ENCODE assay signal across 8 cellular contexts in genomic region chr12:42145197-42145549, GRCh38. TPM values are rescaled to one million over a fixed set of nuclear protein-coding genes. Genes with fewer than 3 reads are reported as not detected.
DNase-seq lines count a peak whose midpoint lies in the region; ATAC-seq and TF ChIP-seq lines count a peak whose summit lies in the region.

No MANE protein-coding gene starts in this region.

- H3K27ac ChIP-seq in CD4-positive, CD25-positive, alpha-beta regulatory T cell (ENCODE audit: insufficient read depth, low read length, poor library complexity, severe bottlenecking) = peak overlapping the region; percentile 33
- H3K27ac ChIP-seq in HEK293 (ENCODE audit: extremely low read depth, low read depth, low read length) (peak overlapping the region; percentile 89; the same call in 1 of the 2 replicates), iPS-20b (ENCODE audit: low read length) (no peak overlapping the region), stomach smooth muscle (ENCODE audit: low read length) (peak overlapping the region; percentile 19)

- H3K9ac ChIP-seq in iPS-20b (ENCODE audit: low read depth, low read length) (peak overlapping the region; percentile 61; the same call in 1 of the 2 replicates), stomach smooth muscle (ENCODE audit: low read length in 2 of 2) (peak overlapping the region; percentile 68 to 78)

- peak in 1 of 2 donors; percentile 4 for ATAC-seq in CD4-positive, CD25-positive, alpha-beta regulatory T cell (ENCODE audit: low read depth in 2 of 2)
- peak; percentile 3 for ATAC-seq in activated CD8-positive, alpha-beta T cell treated with anti-CD3 and anti-CD28 coated beads, Interleukin-2, amount 10 ng/mL, durations not matched to agents 7 days and 5 days
- ATAC-seq in HG03196 (IDR thresholded peaks at IDR 0.05; ENCODE audit: unreplicated experiment) = no peak

- no peaks in the 10 kb centered on the region for H3K36me3 Mint-ChIP-seq in CD4-positive, CD25-positive, alpha-beta regulatory T cell
- H3K36me3 Mint-ChIP-seq in activated CD8-positive, alpha-beta T cell treated with anti-CD3 and anti-CD28 coated beads, Interleukin-2, amount 10 ng/mL, durations not matched to agents 7 days and 5 days (ENCODE audit: low read depth) = peaks cover 5% of the 10 kb centered on the region

- CTCF ChIA-PET in HEK293 (lab: Yijun Ruan, JAX) = interaction anchor here (0.6 to 1.2 kb wide), 5 partner anchors 10 to 1199 kb away, joined by 3 to 7 read pairs (median 3); no protein-coding TSS in a partner anchor
- CTCF ChIA-PET in activated CD8-positive, alpha-beta T cell treated with anti-CD3 and anti-CD28 coated beads, Interleukin-2, amount 10 ng/mL, durations not matched to agents 7 days and 5 days (lab: Charles Lee) = interaction anchor here (0.8 to 1.5 kb wide), 8 partner anchors 13 to 227 kb away, joined by 3 to 4 read pairs (median 3); no protein-coding TSS in a partner anchor

- no peaks in the 10 kb centered on the region for H3K36me3 ChIP-seq in CD4-positive, CD25-positive, alpha-beta regulatory T cell (ENCODE audit: control insufficient read depth, insufficient read depth, low read length)
- H3K36me3 ChIP-seq in HEK293 (ENCODE audit: control insufficient read depth in 2 of 2, insufficient read depth in 1 of 2, low read length in 2 of 2) (no peaks in the 10 kb centered on the region), iPS-20b (ENCODE audit: insufficient read depth, low read depth, low read length) (no peaks in the 10 kb centered on the region), stomach smooth muscle (ENCODE audit: control insufficient read depth in 2 of 2, insufficient read depth in 2 of 2, low read length in 2 of 2) (no peaks in the 10 kb centered on the region)

- peaks cover 22 to 43% (median 38%) of the 10 kb centered on the region in 4 donors for H3K4me1 Mint-ChIP-seq in CD4-positive, CD25-positive, alpha-beta regulatory T cell
- peaks cover 37% of the 10 kb centered on the region for H3K4me1 Mint-ChIP-seq in activated CD8-positive, alpha-beta T cell treated with anti-CD3 and anti-CD28 coated beads, Interleukin-2, amount 10 ng/mL, durations not matched to agents 7 days and 5 days (ENCODE audit: low read depth)

- peak overlapping the region; percentile 88 to 95 (median 92) for H3K4me3 Mint-ChIP-seq in CD4-positive, CD25-positive, alpha-beta regulatory T cell
- peak overlapping the region; percentile 77 for H3K4me3 Mint-ChIP-seq in activated CD8-positive, alpha-beta T cell treated with anti-CD3 and anti-CD28 coated beads, Interleukin-2, amount 10 ng/mL, durations not matched to agents 7 days and 5 days

- TF ChIP-seq CTCF in HEK293 (tag by site-specific recombination; IDR thresholded peaks at IDR 0.05) = no peak

- H3K9me3 ChIP-seq in CD4-positive, CD25-positive, alpha-beta regulatory T cell (ENCODE audit: control insufficient read depth in 2 of 2, low read length in 2 of 2) = no peaks in the 10 kb centered on the region
- H3K9me3 ChIP-seq in HEK293 (ENCODE audit: control insufficient read depth, insufficient read depth, low read depth, low read length) (no peaks in the 10 kb centered on the region), iPS-20b (ENCODE audit: insufficient read depth, low read depth, low read length) (no peaks in the 10 kb centered on the region), stomach smooth muscle (ENCODE audit: control insufficient read depth in 2 of 2, low read length in 2 of 2) (no peaks in the 10 kb centered on the region)

- peaks cover 0 to 3% (median 0%) of the 10 kb centered on the region in 7 donors for H3K9me3 Mint-ChIP-seq in CD4-positive, CD25-positive, alpha-beta regulatory T cell
- H3K9me3 Mint-ChIP-seq in activated CD8-positive, alpha-beta T cell treated with anti-CD3 and anti-CD28 coated beads, Interleukin-2, amount 10 ng/mL, durations not matched to agents 7 days and 5 days (ENCODE audit: insufficient read depth) = no peaks in the 10 kb centered on the region

- H3K27me3 Mint-ChIP-seq in CD4-positive, CD25-positive, alpha-beta regulatory T cell = peaks cover 6% of the 10 kb centered on the region
- H3K27me3 Mint-ChIP-seq in activated CD8-positive, alpha-beta T cell treated with anti-CD3 and anti-CD28 coated beads, Interleukin-2, amount 10 ng/mL, durations not matched to agents 7 days and 5 days (ENCODE audit: low read depth) = peaks cover 6% of the 10 kb centered on the region

- H3K27ac Mint-ChIP-seq in CD4-positive, CD25-positive, alpha-beta regulatory T cell = peak overlapping the region; percentile 92 to 98 (median 94)
- H3K27ac Mint-ChIP-seq in activated CD8-positive, alpha-beta T cell treated with anti-CD3 and anti-CD28 coated beads, Interleukin-2, amount 10 ng/mL, durations not matched to agents 7 days and 5 days = peak overlapping the region; percentile 66

- H3K4me1 ChIP-seq in CD4-positive, CD25-positive, alpha-beta regulatory T cell (ENCODE audit: control insufficient read depth, insufficient read depth, low read length, poor library complexity, severe bottlenecking) = peaks cover 18% of the 10 kb centered on the region
- peaks cover 22% of the 10 kb centered on the region for H3K4me1 ChIP-seq in HEK293 (ENCODE audit: control insufficient read depth, insufficient read depth, low read length)
- H3K4me1 ChIP-seq in iPS-20b (ENCODE audit: insufficient read depth, low read length) = peaks cover 17% of the 10 kb centered on the region
- peaks cover 8% of the 10 kb centered on the region for H3K4me1 ChIP-seq in stomach smooth muscle (ENCODE audit: control insufficient read depth, insufficient read depth, low read length)

- peak overlapping the region; percentile 88 for H3K4me3 ChIP-seq in CD4-positive, CD25-positive, alpha-beta regulatory T cell (ENCODE audit: low read depth, low read length)
- H3K4me3 ChIP-seq in HEK293 (ENCODE audit: low read depth, low read length) = peak overlapping the region; percentile 70
- H3K4me3 ChIP-seq in iPS-20b (ENCODE audit: low read length) = peak overlapping the region; percentile 93
- peak overlapping the region; percentile 82 to 93 for H3K4me3 ChIP-seq in stomach smooth muscle (ENCODE audit: low read length in 2 of 2)

- no peak for DNase-seq in CD4-positive, CD25-positive, alpha-beta regulatory T cell
- no peak for DNase-seq in activated CD8-positive, alpha-beta T cell treated with anti-CD3 and anti-CD28 coated beads, Interleukin-2, amount 10 ng/mL, durations not matched to agents 7 days and 5 days
- DNase-seq in inferior parietal cortex (ENCODE audit: extremely low spot score) = no peak
- no peak for DNase-seq in medulla oblongata (ENCODE audit: extremely low spot score)

- POLR2A ChIA-PET in HEK293 (lab: Yijun Ruan, JAX) = interaction anchor here (0.5 to 1.6 kb wide), 7 partner anchors 11 to 857 kb away, joined by 3 to 9 read pairs (median 3); partner anchors contain the start of genes YAF2 and ZCRB1
- POLR2A ChIA-PET in activated CD8-positive, alpha-beta T cell treated with anti-CD3 and anti-CD28 coated beads, Interleukin-2, amount 10 ng/mL, durations not matched to agents 7 days and 5 days (lab: Charles Lee) = interaction anchor here (0.8 kb wide), 2 partner anchors 14 to 186 kb away, joined by 3 read pairs; no protein-coding TSS in a partner anchor

- no peaks in the 10 kb centered on the region for H3K27me3 ChIP-seq in CD4-positive, CD25-positive, alpha-beta regulatory T cell (ENCODE audit: control insufficient read depth, insufficient read depth, low read length)
- H3K27me3 ChIP-seq in iPS-20b (ENCODE audit: insufficient read depth, low read length) = peaks cover 12% of the 10 kb centered on the region
- H3K27me3 ChIP-seq in stomach smooth muscle (ENCODE audit: control insufficient read depth in 1 of 2, insufficient read depth in 2 of 2, low read length in 2 of 2) = no peaks in the 10 kb centered on the region

TF ChIP-seq in HEK293, 187 proteins besides CTCF, POLR2A, EP300 and RAD21 (continues in another document):
- TF ChIP-seq ZNF664 (tag by site-specific recombination; IDR thresholded peaks at IDR 0.05) (no peak), ZNF335 (tag by site-specific recombination; conservative IDR thresholded peaks at IDR 0.05) (0 out of 2 replicates have a peak, but pooled peaks have one; percentile 16), ZNF621 (tag by site-specific recombination; IDR thresholded peaks at IDR 0.05) (no peak), BCL11A (tag by site-specific recombination; IDR thresholded peaks at IDR 0.05; ENCODE audit: low read depth) (no peak), ZBTB6 (tag by site-specific recombination; IDR thresholded peaks at IDR 0.05) (no peak), ZNF362 (tag by site-specific recombination; IDR thresholded peaks at IDR 0.05) (no peak), ZNF623 (tag by site-specific recombination; IDR thresholded peaks at IDR 0.05) (no peak), ZNF394 (tag by site-specific recombination; IDR thresholded peaks at IDR 0.05; ENCODE audit: borderline replicate concordance) (no peak), SP2 (tag by site-specific recombination; IDR thresholded peaks at IDR 0.05) (no peak), ZFP69B (tag by site-specific recombination; IDR thresholded peaks at IDR 0.05) (no peak)

RNA-seq across cellular contexts. Expression of gene GXYLT1, which starts 0.5 kb away (rescaled TPM):
- 14.9 TPM for total RNA-seq in CD4-positive, CD25-positive, alpha-beta regulatory T cell
- 1 to 10 TPM; 3.4 to 5.2 (median 3.7) TPM for polyA plus RNA-seq in CD4-positive, CD25-positive, alpha-beta regulatory T cell
- 1 to 10 TPM; 7.5 to 9.0 TPM for total RNA-seq in activated CD8-positive, alpha-beta T cell treated with anti-CD3 and anti-CD28 coated beads, Interleukin-2, amount 10 ng/mL, durations not matched to agents 7 days and 5 days
